In genomic region chr11:506238-506949, GRCh38 we compare ENCODE assay signal across 1 cellular context.
TF ChIP-seq lines count a peak whose summit lies in the region.

No MANE protein-coding gene starts in this region.

TF ChIP-seq in HepG2, 621 proteins besides CTCF, POLR2A, EP300 and RAD21 (continued from another document and continues in another):
- TF ChIP-seq NCOA1 (CRISPR knock-in tag; IDR thresholded peaks at IDR 0.05) (peak; percentile 78; the same call in 1 of the 2 replicates), ZNF329 (CRISPR knock-in tag; IDR thresholded peaks at IDR 0.05; ENCODE audit: low read depth) (no peak; the same call in 1 of the 2 replicates), FOXO1 (CRISPR knock-in tag; IDR thresholded peaks at IDR 0.05) (peak; percentile 18; the same call in 1 of the 2 replicates), ZNF678 (CRISPR knock-in tag; IDR thresholded peaks at IDR 0.05) (0 out of 2 replicates have a peak, but pooled peaks have one; percentile 11), XBP1 (CRISPR knock-in tag; IDR thresholded peaks at IDR 0.05) (no peak), NFYC (CRISPR knock-in tag; IDR thresholded peaks at IDR 0.05) (no peak; the same call in 1 of the 2 replicates), DR1 (CRISPR knock-in tag; IDR thresholded peaks at IDR 0.05) (peak; percentile 83), GZF1 (CRISPR knock-in tag; IDR thresholded peaks at IDR 0.05) (no peak), HIVEP1 (CRISPR knock-in tag; IDR thresholded peaks at IDR 0.05) (peak; percentile 56), ARNT (IDR thresholded peaks at IDR 0.05) (no peak), SMARCE1 (IDR thresholded peaks at IDR 0.05; ENCODE audit: borderline replicate concordance) (no peak), HNF4A (CRISPR knock-in tag; IDR thresholded peaks at IDR 0.05) (peak; percentile 10; the same call in 1 of the 2 replicates), KAT2B (IDR thresholded peaks at IDR 0.05; ENCODE audit: borderline replicate concordance, low read depth, low read length) (no peak), ZNF143 (CRISPR knock-in tag; IDR thresholded peaks at IDR 0.05) (peak; percentile 39), THAP7 (CRISPR knock-in tag; IDR thresholded peaks at IDR 0.05) (no peak), DZIP1 (CRISPR knock-in tag; IDR thresholded peaks at IDR 0.05) (no peak), MXD1 (CRISPR knock-in tag; IDR thresholded peaks at IDR 0.05) (peak; percentile 97), TCF7L2 (IDR thresholded peaks at IDR 0.05; ENCODE audit: low read depth, low read length) (no peak), PCBP2 (optimal IDR thresholded peaks at IDR 0.05; ENCODE audit: low read depth, low read length, poor library complexity, severe bottlenecking) (no peak), FOXJ3 (CRISPR knock-in tag; IDR thresholded peaks at IDR 0.05; ENCODE audit: borderline replicate concordance) (peak; percentile 75), SOX5 (CRISPR knock-in tag; IDR thresholded peaks at IDR 0.05; ENCODE audit: borderline replicate concordance) (no peak; the same call in 1 of the 2 replicates), ZNF703 (CRISPR knock-in tag; IDR thresholded peaks at IDR 0.05; ENCODE audit: borderline replicate concordance) (no peak), IRF1 (CRISPR knock-in tag; IDR thresholded peaks at IDR 0.05; ENCODE audit: low read depth) (no peak), SCMH1 (CRISPR knock-in tag; IDR thresholded peaks at IDR 0.05; ENCODE audit: borderline replicate concordance) (no peak), HOXD1 (CRISPR knock-in tag; IDR thresholded peaks at IDR 0.05) (0 out of 2 replicates have a peak, but pooled peaks have one; percentile 22), ZNF296 (CRISPR knock-in tag; conservative IDR thresholded peaks at IDR 0.05) (no peak; the same call in 1 of the 2 replicates), HMGA1 (CRISPR knock-in tag; conservative IDR thresholded peaks at IDR 0.05) (no peak), JUND (CRISPR knock-in tag; IDR thresholded peaks at IDR 0.05) (0 out of 2 replicates have a peak, but pooled peaks have one; percentile 11), ZNF362 (CRISPR knock-in tag; IDR thresholded peaks at IDR 0.05; ENCODE audit: borderline replicate concordance) (0 out of 2 replicates have a peak, but pooled peaks have one; percentile 12), MED8 (CRISPR knock-in tag; IDR thresholded peaks at IDR 0.05; ENCODE audit: insufficient replicate concordance) (peak; percentile 31), ZNF615 (CRISPR knock-in tag; IDR thresholded peaks at IDR 0.05; ENCODE audit: borderline replicate concordance) (no peak), ZFP82 (CRISPR knock-in tag; IDR thresholded peaks at IDR 0.05; ENCODE audit: borderline replicate concordance) (peak; percentile 87; the same call in 1 of the 2 replicates), DNMT3B (CRISPR knock-in tag; conservative IDR thresholded peaks at IDR 0.05) (no peak), ZNF354B (CRISPR knock-in tag; IDR thresholded peaks at IDR 0.05) (no peak; the same call in 1 of the 2 replicates), ELK4 (CRISPR knock-in tag; IDR thresholded peaks at IDR 0.05; ENCODE audit: borderline replicate concordance) (no peak), ZNF513 (CRISPR knock-in tag; conservative IDR thresholded peaks at IDR 0.05) (0 out of 2 replicates have a peak, but pooled peaks have one; percentile 54), GABPB1 (CRISPR knock-in tag; IDR thresholded peaks at IDR 0.05) (peak; percentile 91), MXI1 (IDR thresholded peaks at IDR 0.05; ENCODE audit: borderline replicate concordance, low read depth, low read length) (peak; percentile 93), ZXDC (CRISPR knock-in tag; IDR thresholded peaks at IDR 0.05) (no peak; the same call in 1 of the 2 replicates), NR1H2 (CRISPR knock-in tag; IDR thresholded peaks at IDR 0.05; ENCODE audit: borderline replicate concordance, low read depth) (no peak), ETS1 (CRISPR knock-in tag; IDR thresholded peaks at IDR 0.05) (no peak), ZNF747 (CRISPR knock-in tag; IDR thresholded peaks at IDR 0.05; ENCODE audit: borderline replicate concordance) (peak; percentile 82), RXRB (CRISPR knock-in tag; IDR thresholded peaks at IDR 0.05; ENCODE audit: borderline replicate concordance) (no peak; the same call in 1 of the 2 replicates), KMT2B (CRISPR knock-in tag; IDR thresholded peaks at IDR 0.05) (no peak), ETV5 (CRISPR knock-in tag; IDR thresholded peaks at IDR 0.05; ENCODE audit: borderline replicate concordance) (peak; percentile 41; the same call in 1 of the 2 replicates), SP2 (CRISPR knock-in tag; IDR thresholded peaks at IDR 0.05) (no peak; the same call in 1 of the 2 replicates), HOMEZ (CRISPR knock-in tag; IDR thresholded peaks at IDR 0.05; ENCODE audit: low read depth) (no peak), TFDP2 (CRISPR knock-in tag; IDR thresholded peaks at IDR 0.05) (peak; percentile 53; the same call in 1 of the 2 replicates), TEF (CRISPR knock-in tag; IDR thresholded peaks at IDR 0.05) (no peak), RARA (CRISPR knock-in tag; IDR thresholded peaks at IDR 0.05) (no peak), SAP130 (CRISPR knock-in tag; IDR thresholded peaks at IDR 0.05; ENCODE audit: low read depth) (peak; percentile 84)
